ENCODE assay signal across 23 cellular contexts in genomic region chr10:12841426-12841825, GRCh38.
"Had no signal": no experiment of that assay in that cellular context is flagged by ENCODE, and none has a peak within 500 bp of the region (broad histone marks: within the 10 kb centered on the region; RNA-seq: fewer than 3 reads in every experiment).

No MANE protein-coding gene starts in this region.

- H3K27me3 ChIP-seq: colonic mucosa, esophagus squamous epithelium, gastrocnemius medialis, left lung had no signal

- H3K27ac Mint-ChIP-seq: dendritic cell treated with granulocyte-macrophage colony-stimulating factor and Interleukin-4, amounts not matched to agents 40 ng/mL and 50 ng/mL, for 4 days; effector memory CD8-positive, alpha-beta T cell; endodermal cell; memory B cell had no signal

- H3K4me3 ChIP-seq: colonic mucosa, esophagus squamous epithelium, gastrocnemius medialis, heart right ventricle, left lung, lower lobe of right lung had no signal

- H3K36me3 Mint-ChIP-seq: memory B cell had no signal

- H3K36me3 ChIP-seq: colonic mucosa, esophagus squamous epithelium, gastrocnemius medialis, heart right ventricle, left lung, lower lobe of right lung had no signal

- H3K4me1 Mint-ChIP-seq: memory B cell had no signal

- H3K4me1 ChIP-seq: colonic mucosa, gastrocnemius medialis had no signal

- H3K9me3 Mint-ChIP-seq: dendritic cell treated with granulocyte-macrophage colony-stimulating factor and Interleukin-4, amounts not matched to agents 40 ng/mL and 50 ng/mL, for 4 days; effector memory CD8-positive, alpha-beta T cell; endodermal cell; memory B cell had no signal

- ATAC-seq: effector memory CD8-positive, alpha-beta T cell; esophagus mucosa; gastrocnemius medialis; left colon; left lung had no signal

- DNase-seq: cerebellar nuclear complex; colonic mucosa; cortex of kidney; effector CD8-positive, alpha-beta T cell; effector memory CD8-positive, alpha-beta T cell; endodermal cell; erythroblast; esophagus squamous epithelium; foreskin fibroblast; foreskin melanocyte; gastrocnemius medialis; glutamatergic neuron; hippocampal formation; left colon; left lung; left ventricle myocardium superior; lower lobe of right lung; midbrain had no signal

- H3K4me3 Mint-ChIP-seq: dendritic cell treated with granulocyte-macrophage colony-stimulating factor and Interleukin-4, amounts not matched to agents 40 ng/mL and 50 ng/mL, for 4 days; effector memory CD8-positive, alpha-beta T cell; endodermal cell; memory B cell had no signal

- H3K9me3 ChIP-seq: colonic mucosa, esophagus squamous epithelium, gastrocnemius medialis, heart right ventricle, left lung, lower lobe of right lung had no signal

- H3K27ac ChIP-seq: colonic mucosa, epithelial cell of prostate, gastrocnemius medialis, left lung, lower lobe of right lung had no signal
